ENCODE assay signal across 22 cellular contexts in the genomic region with DNA sequence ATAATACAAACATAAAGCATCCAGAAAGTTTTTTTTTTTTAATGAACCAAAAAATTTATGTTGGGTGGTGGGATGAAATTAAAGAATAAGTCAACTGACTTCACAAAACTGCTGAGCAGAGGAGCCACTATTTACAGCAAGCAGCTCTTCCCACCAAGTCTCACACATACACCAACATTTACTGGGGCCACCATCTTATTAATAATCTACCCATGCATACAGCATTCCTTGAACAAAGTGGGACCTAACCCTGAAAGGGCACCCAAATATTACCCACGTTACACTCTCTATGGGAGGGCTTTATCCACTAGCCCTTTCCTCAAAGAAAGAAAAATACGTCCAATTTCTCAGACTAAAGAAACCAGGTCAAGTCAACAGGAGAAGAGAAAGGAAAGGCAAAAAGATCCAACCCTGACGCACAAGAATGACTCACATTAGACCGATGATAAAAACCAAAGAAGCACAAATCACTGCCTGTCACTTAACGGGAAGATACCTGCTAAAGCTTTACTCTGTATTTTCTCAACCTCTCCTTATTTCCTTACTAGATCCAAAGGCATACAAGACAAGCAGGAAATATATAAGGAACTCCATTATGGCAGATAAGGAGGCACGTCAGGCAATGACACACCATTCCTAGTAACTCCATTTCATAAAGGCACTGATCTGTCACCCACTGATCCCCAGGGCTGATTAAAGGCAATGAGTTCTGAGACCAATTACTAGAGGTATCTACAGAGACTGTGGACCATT.
DNase-seq lines count a peak whose midpoint lies in the region; ATAC-seq and TF ChIP-seq lines count a peak whose summit lies in the region.
"Had no signal": no experiment of that assay in that cellular context is flagged by ENCODE, and none has a peak within 500 bp of the region (broad histone marks: within the 10 kb centered on the region; RNA-seq: fewer than 3 reads in every experiment).

No MANE protein-coding gene starts in this region.

- peaks cover 4% of the 10 kb centered on the region for H3K36me3 ChIP-seq in CD4-positive, CD25-positive, alpha-beta regulatory T cell (ENCODE audit: control insufficient read depth, insufficient read depth, low read length)
- no peaks in the 10 kb centered on the region for H3K36me3 ChIP-seq in gastrocnemius medialis
- H3K36me3 ChIP-seq: MG63 had no signal

- in situ Hi-C loops in gastrocnemius medialis (cut with MboI; ENCODE audit: low sequenced_read_pairs in 4 of 4) = no loop called here

- peak overlapping the region; percentile 38 for H3K27ac ChIP-seq in CD4-positive, CD25-positive, alpha-beta regulatory T cell (ENCODE audit: insufficient read depth, low read length, poor library complexity, severe bottlenecking)
- peak overlapping the region; percentile 26 for H3K27ac ChIP-seq in caudate nucleus (ENCODE audit: low read depth, low read length)
- no peak overlapping the region for H3K27ac ChIP-seq in gastrocnemius medialis
- H3K27ac ChIP-seq: psoas muscle had no signal

- peaks cover 68% of the 10 kb centered on the region for H3K4me1 ChIP-seq in CD4-positive, CD25-positive, alpha-beta regulatory T cell (ENCODE audit: control insufficient read depth, insufficient read depth, low read length, poor library complexity, severe bottlenecking)
- H3K4me1 ChIP-seq in gastrocnemius medialis = peaks cover 24 to 41% of the 10 kb centered on the region in 2 donors

- no peak for TF ChIP-seq CTCF in gastrocnemius medialis (IDR thresholded peaks at IDR 0.05 in 4 of 5, conservative IDR thresholded peaks at IDR 0.05 in 1 of 5)

- H3K27ac Mint-ChIP-seq in CD4-positive, CD25-positive, alpha-beta regulatory T cell = peak overlapping the region; percentile 2 to 46 (median 43)
- H3K27ac Mint-ChIP-seq: activated naive CD8-positive, alpha-beta T cell treated with anti-CD3 and anti-CD28 coated beads, Interleukin-2, amount 10 ng/mL, durations not matched to agents 7 days and 5 days; endodermal cell; nephron progenitor cell; stimulated activated naive CD8-positive, alpha-beta T cell treated with anti-CD3 and anti-CD28 coated beads, Interleukin-15, Interleukin-2, amounts not matched to agents 100 ng/mL and 50 ng/mL, for 24 hours had no signal

- no peaks in the 10 kb centered on the region for H3K9me3 ChIP-seq in CD4-positive, CD25-positive, alpha-beta regulatory T cell (ENCODE audit: control insufficient read depth in 2 of 2, low read length in 2 of 2)
- no peaks in the 10 kb centered on the region for H3K9me3 ChIP-seq in gastrocnemius medialis
- H3K9me3 ChIP-seq: MG63, psoas muscle had no signal

- H3K36me3 Mint-ChIP-seq in CD4-positive, CD25-positive, alpha-beta regulatory T cell = peaks cover 6% of the 10 kb centered on the region

- peaks cover 56 to 83% (median 69%) of the 10 kb centered on the region in 4 donors for H3K4me1 Mint-ChIP-seq in CD4-positive, CD25-positive, alpha-beta regulatory T cell

- no peaks in the 10 kb centered on the region for H3K27me3 Mint-ChIP-seq in CD4-positive, CD25-positive, alpha-beta regulatory T cell
- H3K27me3 Mint-ChIP-seq: activated naive CD8-positive, alpha-beta T cell treated with anti-CD3 and anti-CD28 coated beads, Interleukin-2, amount 10 ng/mL, durations not matched to agents 7 days and 5 days; central memory CD8-positive, alpha-beta T cell; stimulated activated naive CD8-positive, alpha-beta T cell treated with anti-CD3 and anti-CD28 coated beads, Interleukin-15, Interleukin-2, amounts not matched to agents 100 ng/mL and 50 ng/mL, for 24 hours had no signal

- TF ChIP-seq POLR2A in gastrocnemius medialis (IDR thresholded peaks at IDR 0.05) = no peak

- peak overlapping the region; percentile 72 for H3K4me3 ChIP-seq in CD4-positive, CD25-positive, alpha-beta regulatory T cell (ENCODE audit: low read depth, low read length)
- H3K4me3 ChIP-seq in gastrocnemius medialis = no peak overlapping the region
- H3K4me3 ChIP-seq: GM12878, MG63, psoas muscle had no signal

- H3K4me3 Mint-ChIP-seq in CD4-positive, CD25-positive, alpha-beta regulatory T cell = peak overlapping the region in 3 of 4 donors; percentile 13 to 82 (median 50)
- H3K4me3 Mint-ChIP-seq: activated naive CD8-positive, alpha-beta T cell treated with anti-CD3 and anti-CD28 coated beads, Interleukin-2, amount 10 ng/mL, durations not matched to agents 7 days and 5 days; central memory CD8-positive, alpha-beta T cell; endodermal cell; nephron progenitor cell; stimulated activated naive CD8-positive, alpha-beta T cell treated with anti-CD3 and anti-CD28 coated beads, Interleukin-15, Interleukin-2, amounts not matched to agents 100 ng/mL and 50 ng/mL, for 24 hours had no signal

- DNase-seq in CD4-positive, CD25-positive, alpha-beta regulatory T cell = no peak
- DNase-seq in OCI-M1 (lab: John Stamatoyannopoulos, UW) (peak; percentile 59), caudate nucleus (lab: John Stamatoyannopoulos, UW) (peak in 3 of 61 donors; percentile 27 to 43 (median 31)), left colon (no peak), gastrocnemius medialis (no peak), SK-N-DZ (ENCODE audit: low spot score) (no peak), NCI-H1092 treated with DMSO at 0.1 percent for 48 hours (lab: John Stamatoyannopoulos, UW) (no peak), cardiac septum (ENCODE audit: low spot score) (no peak)
- DNase-seq: activated CD4-positive, alpha-beta T cell treated with anti-CD3 and anti-CD28 coated beads, Interleukin-2, amount 50 U/mL, for 4 hours; activated naive CD8-positive, alpha-beta T cell treated with anti-CD3 and anti-CD28 coated beads, Interleukin-2, amount 10 ng/mL, durations not matched to agents 7 days and 5 days; activated T-cell treated with anti-CD3 and anti-CD28 coated beads, Interleukin-2, amount 50 U/mL, for 48 hours; COR-L47; endodermal cell; MG63; NCI-H1930; NCI-H510A treated with DMSO at 0.1 percent for 48 hours; nephron progenitor cell; psoas muscle; SW 1271 had no signal

- intact Hi-C loops in left colon (cut with DNase I, micrococcal nuclease) = no loop called here
- intact Hi-C loops in gastrocnemius medialis (cut with DNase I; ENCODE audit: low total_unique reads) = no loop called here
- intact Hi-C loops in cardiac septum (cut with DNase I) = no loop called here

- ATAC-seq in CD4-positive, CD25-positive, alpha-beta regulatory T cell (ENCODE audit: low read depth in 2 of 2) = no peak
- ATAC-seq in left colon (peak; percentile 77), gastrocnemius medialis (no peak)
- ATAC-seq: GM12878 had no signal

- no peaks in the 10 kb centered on the region for H3K27me3 ChIP-seq in CD4-positive, CD25-positive, alpha-beta regulatory T cell (ENCODE audit: control insufficient read depth, insufficient read depth, low read length)
- H3K27me3 ChIP-seq in gastrocnemius medialis = no peaks in the 10 kb centered on the region
- H3K27me3 ChIP-seq: MG63 had no signal

- H3K9me3 Mint-ChIP-seq in CD4-positive, CD25-positive, alpha-beta regulatory T cell = no peaks in the 10 kb centered on the region
- H3K9me3 Mint-ChIP-seq: activated naive CD8-positive, alpha-beta T cell treated with anti-CD3 and anti-CD28 coated beads, Interleukin-2, amount 10 ng/mL, durations not matched to agents 7 days and 5 days; central memory CD8-positive, alpha-beta T cell; endodermal cell; nephron progenitor cell; stimulated activated naive CD8-positive, alpha-beta T cell treated with anti-CD3 and anti-CD28 coated beads, Interleukin-15, Interleukin-2, amounts not matched to agents 100 ng/mL and 50 ng/mL, for 24 hours had no signal

Comparison
In these comparisons a context has a peak if more than half of its experiments do, and no peak if none do; other contexts are left out.
1. H3K27ac ChIP-seq: peak in CD4-positive, CD25-positive, alpha-beta regulatory T cell (single experiment) and caudate nucleus (single experiment); none in gastrocnemius medialis (0 of 4).